Comparison of ENCODE assay signal across 11 cellular contexts in the genomic region with DNA sequence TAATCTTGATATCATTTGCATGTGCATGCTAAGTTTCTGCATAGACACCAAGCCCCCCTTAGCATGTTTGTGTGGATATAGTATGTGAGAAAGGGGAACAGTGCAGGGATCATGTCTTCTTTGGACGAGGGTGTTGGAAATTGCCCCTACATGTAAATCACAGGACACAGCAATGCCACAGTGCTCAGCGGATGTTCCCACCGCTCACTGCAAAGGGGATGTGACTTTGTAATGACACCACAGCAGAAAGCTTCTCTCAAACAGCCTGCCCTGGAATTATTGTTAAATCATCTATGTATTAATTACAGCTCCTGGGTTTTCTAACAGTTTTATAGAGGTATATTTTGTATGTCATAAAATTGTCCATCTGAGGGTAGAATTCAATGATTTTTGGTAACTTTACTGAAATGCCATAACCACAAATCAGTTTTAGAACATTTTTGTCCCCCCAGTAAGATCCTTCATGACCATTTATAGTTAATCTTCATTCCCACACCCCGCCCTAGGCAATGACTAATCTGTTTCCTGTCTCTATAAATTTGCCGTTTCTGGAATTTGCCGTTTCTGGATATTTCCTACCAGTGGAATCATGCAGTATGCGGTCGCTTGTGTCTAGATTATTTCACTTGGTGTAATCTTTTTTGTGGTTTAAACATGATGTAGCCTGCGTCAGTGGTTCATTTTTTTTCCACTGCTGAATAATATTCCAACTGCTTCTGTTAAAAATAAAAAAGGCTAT.
DNase-seq lines count a peak whose midpoint lies in the region; TF ChIP-seq lines count a peak whose summit lies in the region.
"Had no signal": no experiment of that assay in that cellular context is flagged by ENCODE, and none has a peak within 500 bp of the region (broad histone marks: within the 10 kb centered on the region; RNA-seq: fewer than 3 reads in every experiment).

No MANE protein-coding gene starts in this region.

- peak; percentile 97 for DNase-seq in EL
- peak; percentile 93 for DNase-seq in RPMI7951 (ENCODE audit: low read depth)
- peak; percentile 32 for DNase-seq in fibroblast of gingiva (ENCODE audit: low read depth)
- peak; percentile 50 for DNase-seq in renal cortical epithelial cell (ENCODE audit: low read depth)
- no peak for DNase-seq in GM13976 (ENCODE audit: low spot score)
- no peak for DNase-seq in NCI-H524 (lab: John Stamatoyannopoulos, UW)
- no peak for DNase-seq in GM19240 (ENCODE audit: insufficient read length, low spot score)
- no peak for DNase-seq in spleen
- DNase-seq: glutamatergic neuron, left ventricle myocardium superior, NCI-H524 treated with DMSO at 0.1 percent for 48 hours had no signal

- H3K36me3 ChIP-seq in spleen = no peaks in the 10 kb centered on the region

- no peak for TF ChIP-seq POLR2A in spleen (IDR thresholded peaks at IDR 0.05)

- WGBS in spleen, 5 donors = 58 to 67% (median 62%) methylated on average over 9 of the region's 9 CpGs

- TF ChIP-seq CTCF in GM13976 (IDR thresholded peaks at IDR 0.05; ENCODE audit: borderline replicate concordance, control extremely low read depth, extremely low read depth, insufficient read depth, missing control alignments) = no peak
- no peak for TF ChIP-seq CTCF in spleen (IDR thresholded peaks at IDR 0.05 in 8 of 11, conservative IDR thresholded peaks at IDR 0.05 in 3 of 11)

- no peaks in the 10 kb centered on the region for H3K4me1 ChIP-seq in spleen

- H3K27ac ChIP-seq in spleen = no peak overlapping the region

- intact Hi-C loops in spleen (cut with DNase I; ENCODE audit: low total_unique reads) = no loop called here

- no peaks in the 10 kb centered on the region for H3K27me3 ChIP-seq in spleen (replicated peaks in 1 of 7)

- H3K4me3 ChIP-seq in spleen = no peak overlapping the region

- in situ Hi-C loops in GM13976 (cut with MboI; ENCODE audit: low sequenced_read_pairs, unreplicated experiment) = no loop called here

- no peaks in the 10 kb centered on the region for H3K9me3 ChIP-seq in spleen

Comparison
In these comparisons a context has a peak if more than half of its experiments do, and no peak if none do; other contexts are left out.
1. DNase-seq: peak in EL (single experiment), RPMI7951 (single experiment), fibroblast of gingiva (single experiment) and renal cortical epithelial cell (single experiment); none in GM13976 (single experiment), NCI-H524 (0 of 2), GM19240 (single experiment) and spleen (single experiment).